In genomic region chr6:166830185-166830890, GRCh38 we compare ENCODE assay signal across 8 cellular contexts.
DNase-seq lines count a peak whose midpoint lies in the region; ATAC-seq and TF ChIP-seq lines count a peak whose summit lies in the region.

No MANE protein-coding gene starts in this region.

- no peak overlapping the region for H3K27ac ChIP-seq in uterus

- TF ChIP-seq CTCF in uterus (IDR thresholded peaks at IDR 0.05), result no peak
- no peak for TF ChIP-seq CTCF in lower leg skin (IDR thresholded peaks at IDR 0.05)

- H3K4me3 ChIP-seq in uterus (no peak overlapping the region), lower leg skin (ENCODE audit: low read depth, poor library complexity, severe bottlenecking) (no peak overlapping the region)

- no peaks in the 10 kb centered on the region for H3K4me1 ChIP-seq in uterus

- no peak for TF ChIP-seq POLR2A in uterus (IDR thresholded peaks at IDR 0.05)
- TF ChIP-seq POLR2A in lower leg skin (IDR thresholded peaks at IDR 0.05), result no peak

- ATAC-seq in GM18520 (IDR thresholded peaks at IDR 0.05; ENCODE audit: unreplicated experiment), result peak; percentile 85
- peak; percentile 92 for ATAC-seq in GM21367 (IDR thresholded peaks at IDR 0.05; ENCODE audit: unreplicated experiment)
- ATAC-seq in HG03342 (IDR thresholded peaks at IDR 0.05; ENCODE audit: unreplicated experiment), result peak; percentile 91

- intact Hi-C loops in uterus (cut with DNase I; ENCODE audit: low total_unique reads), result no loop called here
- intact Hi-C loops in cardiac septum (cut with DNase I), result no loop called here
- intact Hi-C loops in lower leg skin (cut with DNase I; ENCODE audit: low total_unique reads), result no loop called here

- peak; percentile 43 for DNase-seq in globus pallidus (ENCODE audit: low spot score)
- no peak for DNase-seq in uterus
- no peak for DNase-seq in cardiac septum (ENCODE audit: low spot score)
- DNase-seq in dedifferentiated amniotic fluid mesenchymal stem cell (ENCODE audit: extremely low spot score), result no peak
- DNase-seq in lower leg skin (ENCODE audit: low spot score in 2 of 2), result no peak

- H3K27me3 ChIP-seq in uterus, result no peaks in the 10 kb centered on the region

- H3K9me3 ChIP-seq in uterus, result no peaks in the 10 kb centered on the region

- H3K36me3 ChIP-seq in uterus, result no peaks in the 10 kb centered on the region

- WGBS in lower leg skin, 2 donors, result 78 to 79% methylated on average over 8 of the region's 8 CpGs
